ENCODE assay signal across 8 cellular contexts in the genomic region with DNA sequence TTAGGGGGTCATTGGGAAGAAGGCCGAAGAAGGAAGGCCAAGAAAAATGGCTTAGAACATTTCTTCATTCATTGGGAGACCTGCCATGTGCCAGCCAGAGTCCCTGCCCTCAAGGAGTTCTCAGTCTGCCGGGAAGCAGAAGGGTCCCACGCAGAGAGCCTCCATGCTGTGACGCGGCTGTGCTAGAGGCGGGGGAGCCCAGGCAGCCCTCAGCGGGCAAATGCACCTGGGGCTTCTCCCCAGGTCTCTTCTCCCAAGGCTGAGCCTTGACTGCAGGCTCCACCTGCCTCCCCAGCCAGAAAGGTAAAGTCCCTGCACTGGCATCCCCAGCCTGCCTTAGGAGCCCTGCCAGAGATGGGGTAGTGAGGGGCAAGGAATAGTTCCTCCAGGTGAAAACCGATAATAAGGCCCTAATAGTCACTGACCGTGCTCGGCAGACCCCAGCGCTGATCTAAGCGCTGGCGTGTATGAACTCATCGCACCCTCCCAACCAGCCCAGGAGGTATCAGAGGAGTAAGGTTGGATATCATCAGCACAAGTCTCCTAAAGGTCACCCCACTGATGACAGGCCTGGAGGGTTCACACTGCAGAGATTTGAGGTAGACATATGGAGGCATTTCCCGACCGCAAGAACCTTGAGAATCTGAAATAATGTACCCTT. TPM values are rescaled to one million over a fixed set of nuclear protein-coding genes. Genes with fewer than 3 reads are reported as not detected.
DNase-seq lines count a peak whose midpoint lies in the region; ATAC-seq and TF ChIP-seq lines count a peak whose summit lies in the region.

No MANE protein-coding gene starts in this region.

- H3K4me3 ChIP-seq in AG04450 (ENCODE audit: low read depth, low read length) (peak overlapping the region; percentile 72), NB4 (ENCODE audit: low read depth, low read length) (peak overlapping the region; percentile 36), dorsolateral prefrontal cortex (peak overlapping the region; percentile 58 to 90 (median 78))

- peak overlapping the region; percentile 86 to 94 (median 90) for H3K4me3 Mint-ChIP-seq in naive thymus-derived CD8-positive, alpha-beta T cell

- TF ChIP-seq CTCF in AG04450 (IDR thresholded peaks at IDR 0.05; ENCODE audit: low read depth, low read length) (no peak), NB4 (IDR thresholded peaks at IDR 0.05; ENCODE audit: low read depth, low read length) (no peak), dorsolateral prefrontal cortex (IDR thresholded peaks at IDR 0.05 in 54 of 56, conservative IDR thresholded peaks at IDR 0.05 in 2 of 56; ENCODE audit: low read depth in 1 of 56, partially characterized antibody in 56 of 56) (no peak)

- peaks cover 4 to 26% (median 18%) of the 10 kb centered on the region in 4 donors for H3K4me1 Mint-ChIP-seq in naive thymus-derived CD8-positive, alpha-beta T cell

- CTCF ChIA-PET in AG04450 (lab: Charles Lee): no interaction called here

- no peak for DNase-seq in AG04450 (ENCODE audit: low read depth, low spot score)
- DNase-seq in NB4 (ENCODE audit: low read depth): no peak
- DNase-seq in dorsolateral prefrontal cortex: no peak
- no peak for DNase-seq in naive thymus-derived CD8-positive, alpha-beta T cell
- DNase-seq in NCI-H82 treated with DMSO at 0.1 percent for 48 hours (lab: John Stamatoyannopoulos, UW; ENCODE audit: unreplicated experiment): no peak
- no peak for DNase-seq in activated gamma-delta T cell (lab: John Stamatoyannopoulos, UW)
- DNase-seq in activated CD4-positive, alpha-beta T cell treated with anti-CD3 and anti-CD28 coated beads for 1 hour: no peak

- no peak for TF ChIP-seq POLR2A in NB4 (IDR thresholded peaks at IDR 0.05; ENCODE audit: extremely low read depth, insufficient read length)

- POLR2A ChIA-PET in AG04450 (lab: Yijun Ruan, JAX): no interaction called here
- POLR2A ChIA-PET in naive thymus-derived CD8-positive, alpha-beta T cell (lab: Charles Lee): no interaction called here

- H3K27ac ChIP-seq in AG04450 (ENCODE audit: low read depth, low read length): no peak overlapping the region
- H3K27ac ChIP-seq in dorsolateral prefrontal cortex: peak overlapping the region; percentile 79 to 100 (median 98)

- peak overlapping the region; percentile 49 to 98 (median 92) for H3K27ac Mint-ChIP-seq in naive thymus-derived CD8-positive, alpha-beta T cell

- H3K27me3 Mint-ChIP-seq in naive thymus-derived CD8-positive, alpha-beta T cell: peaks cover 0 to 12% (median 0%) of the 10 kb centered on the region in 5 donors

- H3K27me3 ChIP-seq in AG04450 (ENCODE audit: control insufficient read depth, insufficient read depth, low read length) (peaks cover 3% of the 10 kb centered on the region), dorsolateral prefrontal cortex (no peaks in the 10 kb centered on the region)

- peak; percentile 31 to 33 for ATAC-seq in naive thymus-derived CD8-positive, alpha-beta T cell
- no peak for ATAC-seq in HG02840 (IDR thresholded peaks at IDR 0.05; ENCODE audit: low FRiP score, unreplicated experiment)

- no peaks in the 10 kb centered on the region for H3K9me3 Mint-ChIP-seq in naive thymus-derived CD8-positive, alpha-beta T cell

- H3K9me3 ChIP-seq in AG04450 (ENCODE audit: control insufficient read depth, insufficient read depth, low read length): no peaks in the 10 kb centered on the region

- intact Hi-C loops in dorsolateral prefrontal cortex (cut with DNase I): no loop called here

- no peaks in the 10 kb centered on the region for H3K36me3 Mint-ChIP-seq in naive thymus-derived CD8-positive, alpha-beta T cell

RNA-seq across cellular contexts. Expression of a gene that starts 6.0 kb away (rescaled TPM):
- 8.4 and 11.4 TPM in 2 replicates for polyA plus RNA-seq in AG04450 (2011; rRNA removed)
- 8.4 and 9.2 TPM in 2 replicates for polyA minus RNA-seq in AG04450 (2011; rRNA and poly(A)+ RNA removed)
- total RNA-seq in dorsolateral prefrontal cortex: 10 to 100 TPM; 11.9 to 63.9 (median 22.6) TPM
- under 1 TPM; 0.10 to 0.11 TPM for total RNA-seq in naive thymus-derived CD8-positive, alpha-beta T cell
- not detected for polyA plus RNA-seq in naive thymus-derived CD8-positive, alpha-beta T cell

RNA-seq across cellular contexts. Expression of a gene that starts 8.9 kb away (rescaled TPM):
- 1.4 and 1.8 TPM in 2 replicates for polyA plus RNA-seq in AG04450 (2011; rRNA removed)
- polyA minus RNA-seq in AG04450 (2011; rRNA and poly(A)+ RNA removed): 1.1 and 1.6 TPM in 2 replicates
- total RNA-seq in dorsolateral prefrontal cortex: 100 to 1,000 TPM in 81 of 120 experiments, 10 to 100 TPM in 39; 70.3 to 228 (median 111) TPM
- total RNA-seq in naive thymus-derived CD8-positive, alpha-beta T cell: 10 to 100 TPM in 1 of 2 experiments, 1 to 10 TPM in 1; 9.5 to 15.0 TPM
- polyA plus RNA-seq in naive thymus-derived CD8-positive, alpha-beta T cell: 1 to 10 TPM; 4.2 to 6.9 (median 4.7) TPM

RNA-seq across cellular contexts. Expression of a gene that starts 31.0 kb away (rescaled TPM):
- 48.5 and 53.7 TPM in 2 replicates for polyA plus RNA-seq in AG04450 (2011; rRNA removed)
- polyA minus RNA-seq in AG04450 (2011; rRNA and poly(A)+ RNA removed): 14.7 and 16.9 TPM in 2 replicates
- total RNA-seq in dorsolateral prefrontal cortex: 10 to 100 TPM; 11.3 to 30.9 (median 21.5) TPM
- 10 to 100 TPM; 23.9 to 29.4 TPM for total RNA-seq in naive thymus-derived CD8-positive, alpha-beta T cell
- 10 to 100 TPM; 44.9 to 58.1 (median 53.6) TPM for polyA plus RNA-seq in naive thymus-derived CD8-positive, alpha-beta T cell

RNA-seq across cellular contexts. Expression of a gene that starts 45.8 kb away (rescaled TPM):
- polyA plus RNA-seq in AG04450 (2011; rRNA removed): not detected in 2 replicates
- polyA minus RNA-seq in AG04450 (2011; rRNA and poly(A)+ RNA removed): not detected in 2 replicates
- not detected for total RNA-seq in dorsolateral prefrontal cortex
- not detected for total RNA-seq in naive thymus-derived CD8-positive, alpha-beta T cell
- not detected for polyA plus RNA-seq in naive thymus-derived CD8-positive, alpha-beta T cell

RNA-seq across cellular contexts. Expression of a gene that starts 57.4 kb away (rescaled TPM):
- not detected in 2 replicates for polyA plus RNA-seq in AG04450 (2011; rRNA removed)
- polyA minus RNA-seq in AG04450 (2011; rRNA and poly(A)+ RNA removed): not detected in 2 replicates
- not detected for total RNA-seq in dorsolateral prefrontal cortex
- total RNA-seq in naive thymus-derived CD8-positive, alpha-beta T cell: not detected
- not detected for polyA plus RNA-seq in naive thymus-derived CD8-positive, alpha-beta T cell

Comparison
In these comparisons a context has a peak if more than half of its experiments do, and no peak if none do; other contexts are left out.
1. RNA of a gene that starts 6.0 kb away (total RNA-seq): 11.9 to 63.9 TPM in dorsolateral prefrontal cortex; 0.10 to 0.11 TPM in naive thymus-derived CD8-positive, alpha-beta T cell; every median in the first group is over 10 times any median in the second.
2. RNA of a gene that starts 8.9 kb away (total RNA-seq): 70.3 to 228 TPM in dorsolateral prefrontal cortex; 9.5 to 15.0 TPM in naive thymus-derived CD8-positive, alpha-beta T cell; every median in the first group is over 4 times any median in the second.
3. Peak in every context shown above with its lines, with median percentiles within 50 percentile points of each other: H3K4me3 ChIP-seq.